ENCODE assay signal across 1 cellular context in the genomic region with DNA sequence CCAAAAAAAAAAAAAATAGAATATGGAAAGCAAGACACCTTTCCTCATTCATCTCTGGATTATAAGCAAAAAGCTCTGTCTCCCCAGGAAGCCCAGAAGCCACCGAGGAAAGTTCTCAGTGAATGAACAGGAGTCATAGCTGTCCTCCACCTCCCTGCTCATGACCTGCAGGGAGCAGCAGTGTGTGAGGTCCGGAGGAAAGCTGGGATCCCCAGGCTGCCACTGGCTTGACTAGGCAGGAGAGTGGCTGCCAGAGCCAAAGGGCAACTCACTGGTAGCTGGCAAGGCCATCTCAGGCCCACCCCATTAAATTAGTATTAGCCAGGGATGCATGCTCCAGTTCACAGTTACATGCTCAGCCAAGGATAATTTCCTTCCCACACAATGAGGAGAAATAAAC.
TF ChIP-seq lines count a peak whose summit lies in the region.

No MANE protein-coding gene starts in this region.

TF ChIP-seq in HepG2, 621 proteins besides CTCF, POLR2A, EP300 and RAD21 (continued from another document and continues in another):
- TF ChIP-seq, protein P1, sequence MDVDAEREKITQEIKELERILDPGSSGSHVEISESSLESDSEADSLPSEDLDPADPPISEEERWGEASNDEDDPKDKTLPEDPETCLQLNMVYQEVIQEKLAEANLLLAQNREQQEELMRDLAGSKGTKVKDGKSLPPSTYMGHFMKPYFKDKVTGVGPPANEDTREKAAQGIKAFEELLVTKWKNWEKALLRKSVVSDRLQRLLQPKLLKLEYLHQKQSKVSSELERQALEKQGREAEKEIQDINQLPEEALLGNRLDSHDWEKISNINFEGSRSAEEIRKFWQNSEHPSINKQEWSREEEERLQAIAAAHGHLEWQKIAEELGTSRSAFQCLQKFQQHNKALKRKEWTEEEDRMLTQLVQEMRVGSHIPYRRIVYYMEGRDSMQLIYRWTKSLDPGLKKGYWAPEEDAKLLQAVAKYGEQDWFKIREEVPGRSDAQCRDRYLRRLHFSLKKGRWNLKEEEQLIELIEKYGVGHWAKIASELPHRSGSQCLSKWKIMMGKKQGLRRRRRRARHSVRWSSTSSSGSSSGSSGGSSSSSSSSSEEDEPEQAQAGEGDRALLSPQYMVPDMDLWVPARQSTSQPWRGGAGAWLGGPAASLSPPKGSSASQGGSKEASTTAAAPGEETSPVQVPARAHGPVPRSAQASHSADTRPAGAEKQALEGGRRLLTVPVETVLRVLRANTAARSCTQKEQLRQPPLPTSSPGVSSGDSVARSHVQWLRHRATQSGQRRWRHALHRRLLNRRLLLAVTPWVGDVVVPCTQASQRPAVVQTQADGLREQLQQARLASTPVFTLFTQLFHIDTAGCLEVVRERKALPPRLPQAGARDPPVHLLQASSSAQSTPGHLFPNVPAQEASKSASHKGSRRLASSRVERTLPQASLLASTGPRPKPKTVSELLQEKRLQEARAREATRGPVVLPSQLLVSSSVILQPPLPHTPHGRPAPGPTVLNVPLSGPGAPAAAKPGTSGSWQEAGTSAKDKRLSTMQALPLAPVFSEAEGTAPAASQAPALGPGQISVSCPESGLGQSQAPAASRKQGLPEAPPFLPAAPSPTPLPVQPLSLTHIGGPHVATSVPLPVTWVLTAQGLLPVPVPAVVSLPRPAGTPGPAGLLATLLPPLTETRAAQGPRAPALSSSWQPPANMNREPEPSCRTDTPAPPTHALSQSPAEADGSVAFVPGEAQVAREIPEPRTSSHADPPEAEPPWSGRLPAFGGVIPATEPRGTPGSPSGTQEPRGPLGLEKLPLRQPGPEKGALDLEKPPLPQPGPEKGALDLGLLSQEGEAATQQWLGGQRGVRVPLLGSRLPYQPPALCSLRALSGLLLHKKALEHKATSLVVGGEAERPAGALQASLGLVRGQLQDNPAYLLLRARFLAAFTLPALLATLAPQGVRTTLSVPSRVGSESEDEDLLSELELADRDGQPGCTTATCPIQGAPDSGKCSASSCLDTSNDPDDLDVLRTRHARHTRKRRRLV (CRISPR knock-in tag; IDR thresholded peaks at IDR 0.05), result no peak
- no peak for TF ChIP-seq JARID2 (CRISPR knock-in tag; IDR thresholded peaks at IDR 0.05; ENCODE audit: insufficient replicate concordance)
- TF ChIP-seq, protein P2, sequence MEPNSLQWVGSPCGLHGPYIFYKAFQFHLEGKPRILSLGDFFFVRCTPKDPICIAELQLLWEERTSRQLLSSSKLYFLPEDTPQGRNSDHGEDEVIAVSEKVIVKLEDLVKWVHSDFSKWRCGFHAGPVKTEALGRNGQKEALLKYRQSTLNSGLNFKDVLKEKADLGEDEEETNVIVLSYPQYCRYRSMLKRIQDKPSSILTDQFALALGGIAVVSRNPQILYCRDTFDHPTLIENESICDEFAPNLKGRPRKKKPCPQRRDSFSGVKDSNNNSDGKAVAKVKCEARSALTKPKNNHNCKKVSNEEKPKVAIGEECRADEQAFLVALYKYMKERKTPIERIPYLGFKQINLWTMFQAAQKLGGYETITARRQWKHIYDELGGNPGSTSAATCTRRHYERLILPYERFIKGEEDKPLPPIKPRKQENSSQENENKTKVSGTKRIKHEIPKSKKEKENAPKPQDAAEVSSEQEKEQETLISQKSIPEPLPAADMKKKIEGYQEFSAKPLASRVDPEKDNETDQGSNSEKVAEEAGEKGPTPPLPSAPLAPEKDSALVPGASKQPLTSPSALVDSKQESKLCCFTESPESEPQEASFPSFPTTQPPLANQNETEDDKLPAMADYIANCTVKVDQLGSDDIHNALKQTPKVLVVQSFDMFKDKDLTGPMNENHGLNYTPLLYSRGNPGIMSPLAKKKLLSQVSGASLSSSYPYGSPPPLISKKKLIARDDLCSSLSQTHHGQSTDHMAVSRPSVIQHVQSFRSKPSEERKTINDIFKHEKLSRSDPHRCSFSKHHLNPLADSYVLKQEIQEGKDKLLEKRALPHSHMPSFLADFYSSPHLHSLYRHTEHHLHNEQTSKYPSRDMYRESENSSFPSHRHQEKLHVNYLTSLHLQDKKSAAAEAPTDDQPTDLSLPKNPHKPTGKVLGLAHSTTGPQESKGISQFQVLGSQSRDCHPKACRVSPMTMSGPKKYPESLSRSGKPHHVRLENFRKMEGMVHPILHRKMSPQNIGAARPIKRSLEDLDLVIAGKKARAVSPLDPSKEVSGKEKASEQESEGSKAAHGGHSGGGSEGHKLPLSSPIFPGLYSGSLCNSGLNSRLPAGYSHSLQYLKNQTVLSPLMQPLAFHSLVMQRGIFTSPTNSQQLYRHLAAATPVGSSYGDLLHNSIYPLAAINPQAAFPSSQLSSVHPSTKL (CRISPR knock-in tag; IDR thresholded peaks at IDR 0.05), result peak; percentile 10; the same call in 1 of the 2 replicates
- TF ChIP-seq, protein P3, sequence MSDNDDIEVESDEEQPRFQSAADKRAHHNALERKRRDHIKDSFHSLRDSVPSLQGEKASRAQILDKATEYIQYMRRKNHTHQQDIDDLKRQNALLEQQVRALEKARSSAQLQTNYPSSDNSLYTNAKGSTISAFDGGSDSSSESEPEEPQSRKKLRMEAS (IDR thresholded peaks at IDR 0.05), result no peak
- TF ChIP-seq, protein P4, sequence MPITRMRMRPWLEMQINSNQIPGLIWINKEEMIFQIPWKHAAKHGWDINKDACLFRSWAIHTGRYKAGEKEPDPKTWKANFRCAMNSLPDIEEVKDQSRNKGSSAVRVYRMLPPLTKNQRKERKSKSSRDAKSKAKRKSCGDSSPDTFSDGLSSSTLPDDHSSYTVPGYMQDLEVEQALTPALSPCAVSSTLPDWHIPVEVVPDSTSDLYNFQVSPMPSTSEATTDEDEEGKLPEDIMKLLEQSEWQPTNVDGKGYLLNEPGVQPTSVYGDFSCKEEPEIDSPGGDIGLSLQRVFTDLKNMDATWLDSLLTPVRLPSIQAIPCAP (CRISPR knock-in tag; IDR thresholded peaks at IDR 0.05; ENCODE audit: low read depth), result no peak
- peak; percentile 71 for TF ChIP-seq SMC3 (IDR thresholded peaks at IDR 0.05; ENCODE audit: low read length)
- peak; percentile 19 for TF ChIP-seq TEAD3 (CRISPR knock-in tag; optimal IDR thresholded peaks at IDR 0.05; ENCODE audit: borderline replicate concordance)
- TF ChIP-seq, protein P5, sequence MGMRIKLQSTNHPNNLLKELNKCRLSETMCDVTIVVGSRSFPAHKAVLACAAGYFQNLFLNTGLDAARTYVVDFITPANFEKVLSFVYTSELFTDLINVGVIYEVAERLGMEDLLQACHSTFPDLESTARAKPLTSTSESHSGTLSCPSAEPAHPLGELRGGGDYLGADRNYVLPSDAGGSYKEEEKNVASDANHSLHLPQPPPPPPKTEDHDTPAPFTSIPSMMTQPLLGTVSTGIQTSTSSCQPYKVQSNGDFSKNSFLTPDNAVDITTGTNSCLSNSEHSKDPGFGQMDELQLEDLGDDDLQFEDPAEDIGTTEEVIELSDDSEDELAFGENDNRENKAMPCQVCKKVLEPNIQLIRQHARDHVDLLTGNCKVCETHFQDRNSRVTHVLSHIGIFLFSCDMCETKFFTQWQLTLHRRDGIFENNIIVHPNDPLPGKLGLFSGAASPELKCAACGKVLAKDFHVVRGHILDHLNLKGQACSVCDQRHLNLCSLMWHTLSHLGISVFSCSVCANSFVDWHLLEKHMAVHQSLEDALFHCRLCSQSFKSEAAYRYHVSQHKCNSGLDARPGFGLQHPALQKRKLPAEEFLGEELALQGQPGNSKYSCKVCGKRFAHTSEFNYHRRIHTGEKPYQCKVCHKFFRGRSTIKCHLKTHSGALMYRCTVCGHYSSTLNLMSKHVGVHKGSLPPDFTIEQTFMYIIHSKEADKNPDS (CRISPR knock-in tag; IDR thresholded peaks at IDR 0.05), result no peak
- peak; percentile 50; the same call in 1 of the 2 replicates for TF ChIP-seq PPARG (CRISPR knock-in tag; conservative IDR thresholded peaks at IDR 0.05)
- 0 out of 2 replicates have a peak, but pooled peaks have one; percentile 11 for TF ChIP-seq BCL6 (CRISPR knock-in tag; IDR thresholded peaks at IDR 0.05)
- TF ChIP-seq TGIF2 (CRISPR knock-in tag; IDR thresholded peaks at IDR 0.05), result no peak
- no peak for TF ChIP-seq IRF2 (CRISPR knock-in tag; IDR thresholded peaks at IDR 0.05)
- TF ChIP-seq ZNF644 (CRISPR knock-in tag; IDR thresholded peaks at IDR 0.05; ENCODE audit: low read depth), result 0 out of 2 replicates have a peak, but pooled peaks have one; percentile 56
- no peak for TF ChIP-seq SP2 (CRISPR knock-in tag; IDR thresholded peaks at IDR 0.05)
- TF ChIP-seq SALL1 (CRISPR knock-in tag; IDR thresholded peaks at IDR 0.05), result peak; percentile 51; the same call in 1 of the 2 replicates
- TF ChIP-seq ZNF7 (CRISPR knock-in tag; IDR thresholded peaks at IDR 0.05), result no peak
- TF ChIP-seq NFRKB (IDR thresholded peaks at IDR 0.05), result no peak
- no peak for TF ChIP-seq TCF7 (IDR thresholded peaks at IDR 0.05; ENCODE audit: low read depth)
- no peak for TF ChIP-seq RARG (CRISPR knock-in tag; IDR thresholded peaks at IDR 0.05; ENCODE audit: low read depth)
- TF ChIP-seq, protein P6, sequence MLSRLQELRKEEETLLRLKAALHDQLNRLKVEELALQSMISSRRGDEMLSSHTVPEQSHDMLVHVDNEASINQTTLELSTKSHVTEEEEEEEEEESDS (CRISPR knock-in tag; IDR thresholded peaks at IDR 0.05; ENCODE audit: borderline replicate concordance), result no peak
- no peak for TF ChIP-seq MAZ (IDR thresholded peaks at IDR 0.05; ENCODE audit: borderline replicate concordance, low read depth, low read length)
- TF ChIP-seq MAZ (CRISPR knock-in tag; IDR thresholded peaks at IDR 0.05; ENCODE audit: low read depth), result no peak
- TF ChIP-seq ZNF180 (CRISPR knock-in tag; IDR thresholded peaks at IDR 0.05; ENCODE audit: borderline replicate concordance, low read depth), result no peak
- no peak for TF ChIP-seq NRL (CRISPR knock-in tag; IDR thresholded peaks at IDR 0.05; ENCODE audit: borderline replicate concordance)
- no peak for TF ChIP-seq U2AF2 (IDR thresholded peaks at IDR 0.05; ENCODE audit: low read depth, low read length)
- no peak for TF ChIP-seq ZNF788 (CRISPR knock-in tag; IDR thresholded peaks at IDR 0.05; ENCODE audit: borderline replicate concordance)
- TF ChIP-seq DR1 (CRISPR knock-in tag; IDR thresholded peaks at IDR 0.05), result no peak
- TF ChIP-seq, protein P7, sequence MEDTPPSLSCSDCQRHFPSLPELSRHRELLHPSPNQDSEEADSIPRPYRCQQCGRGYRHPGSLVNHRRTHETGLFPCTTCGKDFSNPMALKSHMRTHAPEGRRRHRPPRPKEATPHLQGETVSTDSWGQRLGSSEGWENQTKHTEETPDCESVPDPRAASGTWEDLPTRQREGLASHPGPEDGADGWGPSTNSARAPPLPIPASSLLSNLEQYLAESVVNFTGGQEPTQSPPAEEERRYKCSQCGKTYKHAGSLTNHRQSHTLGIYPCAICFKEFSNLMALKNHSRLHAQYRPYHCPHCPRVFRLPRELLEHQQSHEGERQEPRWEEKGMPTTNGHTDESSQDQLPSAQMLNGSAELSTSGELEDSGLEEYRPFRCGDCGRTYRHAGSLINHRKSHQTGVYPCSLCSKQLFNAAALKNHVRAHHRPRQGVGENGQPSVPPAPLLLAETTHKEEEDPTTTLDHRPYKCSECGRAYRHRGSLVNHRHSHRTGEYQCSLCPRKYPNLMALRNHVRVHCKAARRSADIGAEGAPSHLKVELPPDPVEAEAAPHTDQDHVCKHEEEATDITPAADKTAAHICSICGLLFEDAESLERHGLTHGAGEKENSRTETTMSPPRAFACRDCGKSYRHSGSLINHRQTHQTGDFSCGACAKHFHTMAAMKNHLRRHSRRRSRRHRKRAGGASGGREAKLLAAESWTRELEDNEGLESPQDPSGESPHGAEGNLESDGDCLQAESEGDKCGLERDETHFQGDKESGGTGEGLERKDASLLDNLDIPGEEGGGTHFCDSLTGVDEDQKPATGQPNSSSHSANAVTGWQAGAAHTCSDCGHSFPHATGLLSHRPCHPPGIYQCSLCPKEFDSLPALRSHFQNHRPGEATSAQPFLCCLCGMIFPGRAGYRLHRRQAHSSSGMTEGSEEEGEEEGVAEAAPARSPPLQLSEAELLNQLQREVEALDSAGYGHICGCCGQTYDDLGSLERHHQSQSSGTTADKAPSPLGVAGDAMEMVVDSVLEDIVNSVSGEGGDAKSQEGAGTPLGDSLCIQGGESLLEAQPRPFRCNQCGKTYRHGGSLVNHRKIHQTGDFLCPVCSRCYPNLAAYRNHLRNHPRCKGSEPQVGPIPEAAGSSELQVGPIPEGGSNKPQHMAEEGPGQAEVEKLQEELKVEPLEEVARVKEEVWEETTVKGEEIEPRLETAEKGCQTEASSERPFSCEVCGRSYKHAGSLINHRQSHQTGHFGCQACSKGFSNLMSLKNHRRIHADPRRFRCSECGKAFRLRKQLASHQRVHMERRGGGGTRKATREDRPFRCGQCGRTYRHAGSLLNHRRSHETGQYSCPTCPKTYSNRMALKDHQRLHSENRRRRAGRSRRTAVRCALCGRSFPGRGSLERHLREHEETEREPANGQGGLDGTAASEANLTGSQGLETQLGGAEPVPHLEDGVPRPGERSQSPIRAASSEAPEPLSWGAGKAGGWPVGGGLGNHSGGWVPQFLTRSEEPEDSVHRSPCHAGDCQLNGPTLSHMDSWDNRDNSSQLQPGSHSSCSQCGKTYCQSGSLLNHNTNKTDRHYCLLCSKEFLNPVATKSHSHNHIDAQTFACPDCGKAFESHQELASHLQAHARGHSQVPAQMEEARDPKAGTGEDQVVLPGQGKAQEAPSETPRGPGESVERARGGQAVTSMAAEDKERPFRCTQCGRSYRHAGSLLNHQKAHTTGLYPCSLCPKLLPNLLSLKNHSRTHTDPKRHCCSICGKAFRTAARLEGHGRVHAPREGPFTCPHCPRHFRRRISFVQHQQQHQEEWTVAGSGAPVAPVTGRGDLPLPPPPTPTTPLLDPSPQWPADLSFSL (CRISPR knock-in tag; IDR thresholded peaks at IDR 0.05), result no peak
- 0 out of 2 replicates have a peak, but pooled peaks have one; percentile 14 for TF ChIP-seq ZNF331 (CRISPR knock-in tag; IDR thresholded peaks at IDR 0.05)
- TF ChIP-seq ZNF749 (CRISPR knock-in tag; IDR thresholded peaks at IDR 0.05; ENCODE audit: borderline replicate concordance), result no peak
- TF ChIP-seq ZNF790 (CRISPR knock-in tag; IDR thresholded peaks at IDR 0.05; ENCODE audit: borderline replicate concordance), result no peak
- no peak for TF ChIP-seq ZNF350 (CRISPR knock-in tag; IDR thresholded peaks at IDR 0.05; ENCODE audit: borderline replicate concordance, low read depth)
- no peak for TF ChIP-seq ZNF121 (CRISPR knock-in tag; IDR thresholded peaks at IDR 0.05)
- TF ChIP-seq ZNF557 (CRISPR knock-in tag; IDR thresholded peaks at IDR 0.05), result no peak
- no peak for TF ChIP-seq NR2F6 (IDR thresholded peaks at IDR 0.05)
- no peak for TF ChIP-seq NR2F6 (CRISPR knock-in tag; IDR thresholded peaks at IDR 0.05)
- TF ChIP-seq YEATS4 (CRISPR knock-in tag; IDR thresholded peaks at IDR 0.05; ENCODE audit: borderline replicate concordance), result no peak
- TF ChIP-seq, protein P8, sequence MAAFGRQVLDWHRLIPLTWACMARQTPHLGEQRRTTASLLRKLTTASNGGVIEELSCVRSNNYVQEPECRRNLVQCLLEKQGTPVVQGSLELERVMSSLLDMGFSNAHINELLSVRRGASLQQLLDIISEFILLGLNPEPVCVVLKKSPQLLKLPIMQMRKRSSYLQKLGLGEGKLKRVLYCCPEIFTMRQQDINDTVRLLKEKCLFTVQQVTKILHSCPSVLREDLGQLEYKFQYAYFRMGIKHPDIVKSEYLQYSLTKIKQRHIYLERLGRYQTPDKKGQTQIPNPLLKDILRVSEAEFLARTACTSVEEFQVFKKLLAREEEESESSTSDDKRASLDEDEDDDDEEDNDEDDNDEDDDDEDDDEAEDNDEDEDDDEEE (CRISPR knock-in tag; IDR thresholded peaks at IDR 0.05), result no peak
- TF ChIP-seq, protein P9, sequence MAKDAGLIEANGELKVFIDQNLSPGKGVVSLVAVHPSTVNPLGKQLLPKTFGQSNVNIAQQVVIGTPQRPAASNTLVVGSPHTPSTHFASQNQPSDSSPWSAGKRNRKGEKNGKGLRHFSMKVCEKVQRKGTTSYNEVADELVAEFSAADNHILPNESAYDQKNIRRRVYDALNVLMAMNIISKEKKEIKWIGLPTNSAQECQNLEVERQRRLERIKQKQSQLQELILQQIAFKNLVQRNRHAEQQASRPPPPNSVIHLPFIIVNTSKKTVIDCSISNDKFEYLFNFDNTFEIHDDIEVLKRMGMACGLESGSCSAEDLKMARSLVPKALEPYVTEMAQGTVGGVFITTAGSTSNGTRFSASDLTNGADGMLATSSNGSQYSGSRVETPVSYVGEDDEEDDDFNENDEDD (CRISPR knock-in tag; IDR thresholded peaks at IDR 0.05; ENCODE audit: borderline replicate concordance), result no peak
- TF ChIP-seq ZFP36 (IDR thresholded peaks at IDR 0.05; ENCODE audit: borderline replicate concordance, low read depth, low read length, partially characterized antibody), result no peak
